In genomic region chr3:51622868-51623267, GRCh38 we compare ENCODE assay signal across 12 cellular contexts. TPM values are rescaled to one million over a fixed set of nuclear protein-coding genes. Genes with fewer than 3 reads are reported as not detected.
DNase-seq lines count a peak whose midpoint lies in the region; ATAC-seq, FAIRE-seq and TF ChIP-seq lines count a peak whose summit lies in the region.
"Had no signal": no experiment of that assay in that cellular context is flagged by ENCODE, and none has a peak within 500 bp of the region (broad histone marks: within the 10 kb centered on the region; RNA-seq: fewer than 3 reads in every experiment).

No MANE protein-coding gene starts in this region.

- H4K20me1 ChIP-seq in SK-N-SH (ENCODE audit: insufficient read depth) = 0 out of 2 replicates have a peak, but pooled peaks cover 21% of the 10 kb centered on the region

- H3K27me3 ChIP-seq in SK-N-SH (ENCODE audit: insufficient read depth) = no peaks in the 10 kb centered on the region
- H3K27me3 ChIP-seq in subcutaneous abdominal adipose tissue (ENCODE audit: control insufficient read depth in 5 of 5, insufficient read depth in 4 of 5, low read length in 5 of 5) = no peaks in the 10 kb centered on the region

- ATAC-seq in HG02798 (IDR thresholded peaks at IDR 0.05; ENCODE audit: poor library complexity, unreplicated experiment) = no peak

- TF ChIP-seq RAD21 in SK-N-SH (IDR thresholded peaks at IDR 0.05; ENCODE audit: low read length) = no peak

- POLR2A ChIA-PET in SK-N-SH (lab: Yijun Ruan, JAX) = no interaction called here

- peak; percentile 7 for DNase-seq in NCI-H82 (lab: John Stamatoyannopoulos, UW)
- no peak for DNase-seq in NCI-H82 treated with DMSO at 0.1 percent for 48 hours (lab: John Stamatoyannopoulos, UW; ENCODE audit: unreplicated experiment)
- DNase-seq in SK-N-SH = peak; percentile 39
- peak; percentile 80 for DNase-seq in fibroblast of the conjunctiva (ENCODE audit: low read depth)
- DNase-seq in ecto neural progenitor cell (ENCODE audit: low spot score) = no peak
- DNase-seq in D721Med (ENCODE audit: insufficient read length, low spot score) = no peak
- DNase-seq: activated CD4-positive, alpha-beta T cell treated with anti-CD3 and anti-CD28 coated beads for 1 hour; activated naive CD4-positive, alpha-beta T cell; KBM-7; NCI-H510A treated with DMSO at 0.1 percent for 48 hours had no signal

- H3K36me3 ChIP-seq in SK-N-SH (replicated peaks in 1 of 2; ENCODE audit: control insufficient read depth in 1 of 2, insufficient read depth in 2 of 2, low read length in 1 of 2) (no peaks in the 10 kb centered on the region), subcutaneous abdominal adipose tissue (ENCODE audit: control insufficient read depth in 5 of 5, insufficient read depth in 5 of 5, low read length in 5 of 5) (peaks cover 0 to 9% (median 6%) of the 10 kb centered on the region in 5 donors)

- H3K4me2 ChIP-seq in SK-N-SH = no peak overlapping the region

- TF ChIP-seq EP300 in SK-N-SH (IDR thresholded peaks at IDR 0.05; ENCODE audit: borderline replicate concordance in 1 of 2, low read depth in 1 of 2, low read length in 1 of 2) = no peak

- H3K79me2 ChIP-seq in SK-N-SH (ENCODE audit: insufficient read depth) = peaks cover 17% of the 10 kb centered on the region; the same call in 1 of the 2 replicates

- H2AFZ ChIP-seq in SK-N-SH (ENCODE audit: low read depth) = no peak overlapping the region

- H3F3A ChIP-seq in SK-N-SH (replicated peaks; ENCODE audit: insufficient read depth) = no peaks in the 10 kb centered on the region

- no peak for FAIRE-seq in D721Med (lab: Jason Lieb, UNC)

- CTCF ChIA-PET in SK-N-SH (lab: Yijun Ruan, JAX) = interaction anchor here (0.7 to 2.9 kb wide), 3 partner anchors 14 to 59 kb away, joined by 3 to 8 read pairs (median 3); no protein-coding TSS in a partner anchor

- H3K4me1 ChIP-seq in SK-N-SH (ENCODE audit: control insufficient read depth in 1 of 2, insufficient read depth in 2 of 2, low read depth in 1 of 2, low read length in 1 of 2) = peaks cover 0 to 8% of the 10 kb centered on the region in 2 experiments; a peak in 1 of 4 replicates
- H3K4me1 ChIP-seq in subcutaneous abdominal adipose tissue (ENCODE audit: control insufficient read depth in 5 of 5, insufficient read depth in 5 of 5, low read length in 5 of 5) = peaks cover 0 to 43% (median 26%) of the 10 kb centered on the region in 5 donors

- WGBS in SK-N-SH (ENCODE audit: low lambda C conversion rate) = 82% methylated on average over 4 of the region's 4 CpGs

- H3K9ac ChIP-seq in SK-N-SH (no peak overlapping the region), subcutaneous abdominal adipose tissue (ENCODE audit: low read length in 5 of 5) (no peak overlapping the region)

- H3K4me3 ChIP-seq in SK-N-SH (ENCODE audit: low read depth in 2 of 2, low read length in 1 of 2) (no peak overlapping the region), subcutaneous abdominal adipose tissue (ENCODE audit: low read depth in 1 of 5, low read length in 5 of 5) (peak overlapping the region in 1 of 5 donors; percentile 12)

- H3K27ac ChIP-seq in SK-N-SH (ENCODE audit: low read depth in 2 of 2, low read length in 1 of 2) (no peak overlapping the region), subcutaneous abdominal adipose tissue (ENCODE audit: low read depth, low read length) (peak overlapping the region; percentile 83)

- TF ChIP-seq CTCF in SK-N-SH (IDR thresholded peaks at IDR 0.05) (no peak), D721Med (IDR thresholded peaks at IDR 0.05; ENCODE audit: insufficient read depth, missing control alignments) (no peak)

- H3K9me2 ChIP-seq in SK-N-SH = no peaks in the 10 kb centered on the region

- H3K9me3 ChIP-seq in SK-N-SH (no peaks in the 10 kb centered on the region), subcutaneous abdominal adipose tissue (ENCODE audit: control insufficient read depth in 5 of 5, low read length in 5 of 5) (no peaks in the 10 kb centered on the region)

TF ChIP-seq in SK-N-SH, 30 proteins besides CTCF, POLR2A, EP300 and RAD21:
- TF ChIP-seq RFX5 (IDR thresholded peaks at IDR 0.05; ENCODE audit: low read length) (no peak), FOXM1 (IDR thresholded peaks at IDR 0.05; ENCODE audit: low read depth) (no peak), REST (IDR thresholded peaks at IDR 0.05; ENCODE audit: low read depth, low read length) (no peak), PBX3 (IDR thresholded peaks at IDR 0.05) (no peak), USF1 (IDR thresholded peaks at IDR 0.05; ENCODE audit: borderline replicate concordance, low read depth) (no peak), MXI1 (IDR thresholded peaks at IDR 0.05; ENCODE audit: low read depth, low read length) (peak; percentile 84)

RNA-seq across cellular contexts. Expression of gene TEX264, which starts 48.2 kb away (rescaled TPM):
- polyA plus RNA-seq in SK-N-SH (2012; rRNA removed) = 82.1 and 86.0 TPM in 2 replicates
- 39.3 and 60.0 TPM in 2 replicates for polyA plus RNA-seq in SK-N-SH (2012; cell fraction: cytosol; rRNA removed)
- polyA plus RNA-seq in SK-N-SH (2012; cell fraction: nucleus; rRNA removed) = 71.2 and 84.0 TPM in 2 replicates

Comparison
In these comparisons a context has a peak if more than half of its experiments do, and no peak if none do; other contexts are left out.
1. DNase-seq: peak in NCI-H82 (single experiment), SK-N-SH (single experiment) and fibroblast of the conjunctiva (single experiment); none in NCI-H82 treated with DMSO at 0.1 percent for 48 hours (single experiment), ecto neural progenitor cell (single experiment) and D721Med (single experiment).